In the genomic region with DNA sequence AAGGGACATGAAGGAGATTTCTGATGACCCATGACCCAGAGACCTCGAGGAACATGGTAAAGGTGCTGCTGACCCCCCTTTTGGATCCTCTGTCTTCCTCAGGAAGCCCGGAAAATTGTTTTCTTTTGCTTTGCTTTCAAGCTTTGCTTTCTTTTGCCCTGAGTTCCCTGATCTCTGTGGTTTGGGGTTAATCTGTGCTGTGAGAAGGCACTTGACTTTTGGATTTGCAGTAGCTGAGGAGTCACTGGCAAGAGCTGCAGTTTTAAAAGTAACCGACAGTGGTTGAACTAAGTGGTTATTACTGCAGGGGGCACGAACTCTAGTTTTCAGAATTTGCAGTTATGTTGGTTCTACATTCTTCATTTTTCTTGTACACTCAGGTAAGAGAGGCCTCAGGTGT, we compare ENCODE assay signal across 1 cellular context.
TF ChIP-seq lines count a peak whose summit lies in the region.

No MANE protein-coding gene starts in this region.

TF ChIP-seq in WTC11, 78 proteins besides CTCF, POLR2A, EP300 and RAD21 (continued from another document):
- TF ChIP-seq, protein P1, sequence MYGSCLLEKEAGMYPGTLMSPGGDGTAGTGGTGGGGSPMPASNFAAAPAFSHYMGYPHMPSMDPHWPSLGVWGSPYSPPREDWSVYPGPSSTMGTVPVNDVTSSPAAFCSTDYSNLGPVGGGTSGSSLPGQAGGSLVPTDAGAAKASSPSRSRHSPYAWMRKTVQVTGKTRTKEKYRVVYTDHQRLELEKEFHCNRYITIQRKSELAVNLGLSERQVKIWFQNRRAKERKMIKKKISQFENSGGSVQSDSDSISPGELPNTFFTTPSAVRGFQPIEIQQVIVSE (CRISPR knock-in tag; IDR thresholded peaks at IDR 0.05; ENCODE audit: borderline replicate concordance): no peak
TF ChIP-seq in WTC11: peak in this region for 0.
